13 cellular contexts compared by ENCODE assay signal in genomic region chr3:4719011-4719649, GRCh38.
A peak's percentile ranks its signal among the peaks of the same experiment; 100 is the strongest.
DNase-seq lines count a peak whose midpoint lies in the region; ATAC-seq and TF ChIP-seq lines count a peak whose summit lies in the region.
"Had no signal": no experiment of that assay in that cellular context is flagged by ENCODE, and none has a peak within 500 bp of the region (broad histone marks: within the 10 kb centered on the region; RNA-seq: fewer than 3 reads in every experiment).

No MANE protein-coding gene starts in this region.

- H4K20me1 ChIP-seq in mammary epithelial cell (ENCODE audit: insufficient read depth, low read length), result no peaks in the 10 kb centered on the region

- TF ChIP-seq POLR2A in breast epithelium (IDR thresholded peaks at IDR 0.05), result no peak
- no peak for TF ChIP-seq POLR2A in thyroid gland (IDR thresholded peaks at IDR 0.05)

- no peaks in the 10 kb centered on the region for H3K79me2 ChIP-seq in mammary epithelial cell (ENCODE audit: insufficient read depth, low read length)

- BruUV-seq in mammary epithelial cell (replicated peaks; lab: Mats Ljungman, UMichigan), result no TSS peak

- H3K27me3 ChIP-seq in breast epithelium (no peaks in the 10 kb centered on the region), mammary epithelial cell (ENCODE audit: insufficient read depth, low read length) (no peaks in the 10 kb centered on the region), mucosa of rectum (ENCODE audit: control insufficient read depth in 2 of 2, insufficient read depth in 2 of 2, low read length in 2 of 2) (no peaks in the 10 kb centered on the region), thyroid gland (no peaks in the 10 kb centered on the region)

- no peak overlapping the region for H3K9ac ChIP-seq in mammary epithelial cell (ENCODE audit: insufficient read depth, low read length)
- peak overlapping the region in 1 of 2 donors; percentile 0 for H3K9ac ChIP-seq in mucosa of rectum (ENCODE audit: low read depth in 1 of 2, low read length in 2 of 2)
- H3K9ac ChIP-seq: KMS-11 had no signal

- intact Hi-C loops in breast epithelium (cut with DNase I; ENCODE audit: low total_unique reads) (no loop called here), mammary epithelial cell (cut with micrococcal nuclease) (no loop called here), thyroid gland (cut with DNase I) (loop anchor here (10.0 kb wide), 1 partner anchor 306 kb away; no protein-coding TSS in a partner anchor)

- H3K27ac ChIP-seq in breast epithelium (peak overlapping the region; percentile 67 to 89), mammary epithelial cell (ENCODE audit: insufficient read depth, low read depth, low read length) (no peak overlapping the region), mucosa of rectum (ENCODE audit: low read depth in 2 of 2, low read length in 2 of 2) (peak overlapping the region; percentile 6 to 49), thyroid gland (peak overlapping the region; percentile 86 to 95 (median 92))
- H3K27ac ChIP-seq: KMS-11 had no signal

- dilution Hi-C loops in mammary epithelial cell (cut with HindIII; ENCODE audit: low sequenced_read_pairs), result no loop called here

- peaks cover 12 to 24% of the 10 kb centered on the region in 2 donors for H3K4me1 ChIP-seq in breast epithelium
- H3K4me1 ChIP-seq in mammary epithelial cell (ENCODE audit: insufficient read depth, low read length), result peaks cover 25% of the 10 kb centered on the region
- peaks cover 12 to 30% of the 10 kb centered on the region in 2 donors for H3K4me1 ChIP-seq in mucosa of rectum (ENCODE audit: control insufficient read depth in 2 of 2, insufficient read depth in 2 of 2, low read length in 2 of 2)
- peaks cover 47 to 66% of the 10 kb centered on the region in 2 donors for H3K4me1 ChIP-seq in thyroid gland

- 57% methylated on average over 8 of the region's 11 CpGs for WGBS in mammary epithelial cell (ENCODE audit: low coverage, missing lambda C conversion rate)
- 85 to 87% methylated on average over 9 to 11 of the region's 11 CpGs for WGBS in thyroid gland, 2 donors

- H3K36me3 ChIP-seq in breast epithelium, result no peaks in the 10 kb centered on the region
- no peaks in the 10 kb centered on the region for H3K36me3 ChIP-seq in mammary epithelial cell (ENCODE audit: insufficient read depth, low read length)
- H3K36me3 ChIP-seq in mucosa of rectum (ENCODE audit: control insufficient read depth in 2 of 2, insufficient read depth in 2 of 2, low read length in 2 of 2), result no peaks in the 10 kb centered on the region
- no peaks in the 10 kb centered on the region for H3K36me3 ChIP-seq in thyroid gland

- H3K4me2 ChIP-seq in mammary epithelial cell (ENCODE audit: insufficient read depth, low read depth, low read length), result no peak overlapping the region
- H3K4me2 ChIP-seq: KMS-11 had no signal

- in situ Hi-C loops in mammary epithelial cell (cut with MboI; ENCODE audit: low sequenced_read_pairs in 2 of 2), result loop anchor here (10.0 kb wide), 2 partner anchors 336 to 486 kb away; no protein-coding TSS in a partner anchor
- in situ Hi-C loops in astrocyte of the spinal cord (cut with HindIII; ENCODE audit: low sequenced_read_pairs), result loop anchor here (25.0 kb wide), 1 partner anchor 268 kb away; the partner anchor contains the start of gene BHLHE40
- in situ Hi-C loops in GM13977 (cut with MboI; ENCODE audit: low pct_unique_long_range_greater_than_20kb, low sequenced_read_pairs, unreplicated experiment), result loop anchor here (10.0 kb wide), 2 partner anchors 256 to 336 kb away; partner anchors contain the start of gene BHLHE40

- no peaks in the 10 kb centered on the region for H3K9me3 ChIP-seq in breast epithelium
- H3K9me3 ChIP-seq in mammary epithelial cell (replicated peaks; ENCODE audit: insufficient read depth, low read length), result no peaks in the 10 kb centered on the region
- H3K9me3 ChIP-seq in mucosa of rectum (ENCODE audit: control insufficient read depth in 2 of 2, low read length in 2 of 2), result no peaks in the 10 kb centered on the region
- no peaks in the 10 kb centered on the region for H3K9me3 ChIP-seq in thyroid gland

- H2AFZ ChIP-seq in mammary epithelial cell (ENCODE audit: low read depth, low read length), result no peak overlapping the region

- TF ChIP-seq CTCF in breast epithelium (IDR thresholded peaks at IDR 0.05) (no peak), mammary epithelial cell (conservative IDR thresholded peaks at IDR 0.05 in 1 of 2, IDR thresholded peaks at IDR 0.05 in 1 of 2; ENCODE audit: extremely low read depth in 1 of 2, insufficient read depth in 1 of 2, low read depth in 1 of 2, low read length in 2 of 2) (no peak), astrocyte of the spinal cord (IDR thresholded peaks at IDR 0.05; ENCODE audit: low read depth, low read length) (no peak), thyroid gland (IDR thresholded peaks at IDR 0.05) (no peak), GM13977 (IDR thresholded peaks at IDR 0.05; ENCODE audit: extremely low read depth, insufficient read depth, missing control alignments) (no peak)

- DNase-seq in breast epithelium (ENCODE audit: low spot score in 2 of 2) (no peak), mammary epithelial cell (no peak), astrocyte of the spinal cord (ENCODE audit: low read depth, low spot score) (peak; percentile 31), thyroid gland (no peak), GM13977 (ENCODE audit: low spot score) (no peak), NOMO-1 treated with dmso at 0.1 percent for 144 hours (lab: John Stamatoyannopoulos, UW; ENCODE audit: unreplicated experiment) (no peak)
- DNase-seq: activated CD4-positive, alpha-beta T cell treated with anti-CD3 and anti-CD28 coated beads, Interleukin-2, amount 10 ng/mL, durations not matched to agents 7 days and 5 days; activated effector memory CD4-positive, alpha-beta T cell treated with Interleukin-2 at 50 U/mL for 16 hours had no signal

- H3K4me3 ChIP-seq in breast epithelium, result no peak overlapping the region
- H3K4me3 ChIP-seq in mammary epithelial cell (replicated peaks in 1 of 3; ENCODE audit: insufficient read depth in 1 of 3, low read depth in 2 of 3, low read length in 3 of 3), result no peak overlapping the region
- no peak overlapping the region for H3K4me3 ChIP-seq in astrocyte of the spinal cord (ENCODE audit: low read depth, low read length)
- H3K4me3 ChIP-seq in mucosa of rectum (ENCODE audit: low read length in 2 of 2), result no peak overlapping the region
- no peak overlapping the region for H3K4me3 ChIP-seq in thyroid gland (replicated peaks in 1 of 3)
- H3K4me3 ChIP-seq: GM12878 had no signal

- ATAC-seq in GM19455 (IDR thresholded peaks at IDR 0.05; ENCODE audit: unreplicated experiment), result no peak
- ATAC-seq: GM12878, HCT116 had no signal

- CTCF ChIA-PET in mammary epithelial cell (lab: Charles Lee; ENCODE audit: low non-redundant PET), result no interaction called here
